In the genomic region with DNA sequence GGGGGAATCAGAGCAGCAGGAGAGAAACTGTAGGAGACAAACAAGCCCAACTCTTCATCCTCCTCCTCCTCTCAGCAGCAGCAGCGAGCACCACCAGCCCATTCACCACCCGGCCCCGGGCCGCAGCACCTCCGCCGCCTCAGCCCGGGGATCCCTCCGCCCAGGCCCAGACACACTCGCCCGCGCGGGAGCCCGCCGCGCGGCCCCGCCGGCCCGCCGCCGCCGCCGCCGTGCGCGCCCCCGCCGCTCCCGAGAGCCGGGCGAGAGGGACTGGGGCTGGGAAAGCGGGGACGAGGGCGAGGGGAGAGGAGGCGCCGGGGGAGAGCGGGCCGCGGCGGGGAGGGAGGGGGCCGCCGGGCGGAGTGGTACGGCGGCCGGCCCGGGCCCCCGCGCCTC, we compare ENCODE assay signal across 1 cellular context.
TF ChIP-seq lines count a peak whose summit lies in the region.

A gene (minus strand): TSS at position 127 of the 396 bp plus-strand sequence. CDS start 37,235 bp downstream, outside the sequence.

TF ChIP-seq in H1, 55 proteins besides CTCF, POLR2A, EP300 and RAD21 (continued from another document):
- TF ChIP-seq ASH2L (IDR thresholded peaks at IDR 0.05; ENCODE audit: low read length), result no peak
- no peak for TF ChIP-seq RXRA (IDR thresholded peaks at IDR 0.05; ENCODE audit: insufficient read depth, low read depth, low read length)
- TF ChIP-seq, protein P1, sequence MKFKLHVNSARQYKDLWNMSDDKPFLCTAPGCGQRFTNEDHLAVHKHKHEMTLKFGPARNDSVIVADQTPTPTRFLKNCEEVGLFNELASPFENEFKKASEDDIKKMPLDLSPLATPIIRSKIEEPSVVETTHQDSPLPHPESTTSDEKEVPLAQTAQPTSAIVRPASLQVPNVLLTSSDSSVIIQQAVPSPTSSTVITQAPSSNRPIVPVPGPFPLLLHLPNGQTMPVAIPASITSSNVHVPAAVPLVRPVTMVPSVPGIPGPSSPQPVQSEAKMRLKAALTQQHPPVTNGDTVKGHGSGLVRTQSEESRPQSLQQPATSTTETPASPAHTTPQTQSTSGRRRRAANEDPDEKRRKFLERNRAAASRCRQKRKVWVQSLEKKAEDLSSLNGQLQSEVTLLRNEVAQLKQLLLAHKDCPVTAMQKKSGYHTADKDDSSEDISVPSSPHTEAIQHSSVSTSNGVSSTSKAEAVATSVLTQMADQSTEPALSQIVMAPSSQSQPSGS (IDR thresholded peaks at IDR 0.05; ENCODE audit: low read length), result no peak
